Comparison of ENCODE assay signal across 9 cellular contexts in genomic region chr18:57915848-57916596, GRCh38.
DNase-seq lines count a peak whose midpoint lies in the region; ATAC-seq and TF ChIP-seq lines count a peak whose summit lies in the region.
"Had no signal": no experiment of that assay in that cellular context is flagged by ENCODE, and none has a peak within 500 bp of the region (broad histone marks: within the 10 kb centered on the region; RNA-seq: fewer than 3 reads in every experiment).

No MANE protein-coding gene starts in this region.

- peak overlapping the region; percentile 57 for H3K4me2 ChIP-seq in BLaER1
- no peak overlapping the region for H3K4me2 ChIP-seq in Karpas-422 (ENCODE audit: low read depth, low read length, poor library complexity, severe bottlenecking)

- no peaks in the 10 kb centered on the region for H3K9me2 ChIP-seq in Karpas-422 (replicated peaks; ENCODE audit: insufficient read depth, low read length)

- POLR2A ChIA-PET in activated CD8-positive, alpha-beta T cell treated with anti-CD3 and anti-CD28 coated beads for 36 hours (lab: Charles Lee), result no interaction called here
- POLR2A ChIA-PET in naive thymus-derived CD4-positive, alpha-beta T cell (lab: Charles Lee), result no interaction called here

- H3K36me3 ChIP-seq in BLaER1 (no peaks in the 10 kb centered on the region), Karpas-422 (ENCODE audit: insufficient read depth, low read length) (no peaks in the 10 kb centered on the region)
- no peaks in the 10 kb centered on the region for H3K36me3 ChIP-seq in naive thymus-derived CD4-positive, alpha-beta T cell (ENCODE audit: control insufficient read depth in 2 of 3, insufficient read depth in 3 of 3, low read length in 3 of 3)

- H3K27me3 Mint-ChIP-seq in activated CD8-positive, alpha-beta T cell treated with anti-CD3 and anti-CD28 coated beads for 36 hours, result peaks cover 5% of the 10 kb centered on the region
- H3K27me3 Mint-ChIP-seq in naive thymus-derived CD4-positive, alpha-beta T cell, result peaks cover 0 to 10% (median 0%) of the 10 kb centered on the region in 5 donors

- peaks cover 11% of the 10 kb centered on the region for H3K4me1 Mint-ChIP-seq in activated CD8-positive, alpha-beta T cell treated with anti-CD3 and anti-CD28 coated beads for 36 hours (ENCODE audit: low read depth)
- peaks cover 0 to 10% (median 7%) of the 10 kb centered on the region in 7 donors for H3K4me1 Mint-ChIP-seq in naive thymus-derived CD4-positive, alpha-beta T cell

- H4K20me1 ChIP-seq in BLaER1 (no peaks in the 10 kb centered on the region), Karpas-422 (ENCODE audit: insufficient read depth, low read depth, low read length) (no peaks in the 10 kb centered on the region)

- no peak for DNase-seq in Karpas-422
- DNase-seq in activated CD8-positive, alpha-beta T cell treated with anti-CD3 and anti-CD28 coated beads for 36 hours, result peak; percentile 54
- peak; percentile 93 for DNase-seq in medulla oblongata (ENCODE audit: extremely low spot score)
- DNase-seq in naive thymus-derived CD4-positive, alpha-beta T cell, result no peak
- DNase-seq: SHP77 treated with DMSO at 0.1 percent for 48 hours had no signal

- H3K4me3 ChIP-seq in BLaER1 (no peak overlapping the region), Karpas-422 (ENCODE audit: low read length) (no peak overlapping the region)
- H3K4me3 ChIP-seq in naive thymus-derived CD4-positive, alpha-beta T cell (ENCODE audit: low read length), result no peak overlapping the region

- peak overlapping the region; percentile 15; the same call in 1 of the 2 replicates for H3K27ac ChIP-seq in BLaER1
- no peak overlapping the region for H3K27ac ChIP-seq in Karpas-422 (ENCODE audit: low read length)
- H3K27ac ChIP-seq in naive thymus-derived CD4-positive, alpha-beta T cell (ENCODE audit: low read depth, low read length), result no peak overlapping the region

- H3K4me1 ChIP-seq in BLaER1, result peaks cover 9% of the 10 kb centered on the region
- peaks cover 7% of the 10 kb centered on the region for H3K4me1 ChIP-seq in Karpas-422 (ENCODE audit: low read length)
- peaks cover 0 to 3% of the 10 kb centered on the region in 2 donors for H3K4me1 ChIP-seq in naive thymus-derived CD4-positive, alpha-beta T cell (ENCODE audit: control insufficient read depth in 2 of 2, insufficient read depth in 2 of 2, low read length in 2 of 2)

- peak overlapping the region; percentile 77; the same call in 1 of the 2 replicates for H2AFZ ChIP-seq in Karpas-422 (ENCODE audit: low read length)

- no peaks in the 10 kb centered on the region for H3K9me3 Mint-ChIP-seq in activated CD8-positive, alpha-beta T cell treated with anti-CD3 and anti-CD28 coated beads for 36 hours
- peaks cover 0 to 5% (median 0%) of the 10 kb centered on the region in 11 donors for H3K9me3 Mint-ChIP-seq in naive thymus-derived CD4-positive, alpha-beta T cell

- no peaks in the 10 kb centered on the region for H3K79me2 ChIP-seq in Karpas-422 (ENCODE audit: low read length)

- H3K9ac ChIP-seq in BLaER1 (no peak overlapping the region), Karpas-422 (ENCODE audit: low read length) (no peak overlapping the region)

- no peak overlapping the region for H3K4me3 Mint-ChIP-seq in activated CD8-positive, alpha-beta T cell treated with anti-CD3 and anti-CD28 coated beads for 36 hours
- H3K4me3 Mint-ChIP-seq in naive thymus-derived CD4-positive, alpha-beta T cell, result no peak overlapping the region

- H3K27me3 ChIP-seq in BLaER1, result no peaks in the 10 kb centered on the region
- H3K27me3 ChIP-seq in Karpas-422 (ENCODE audit: low read length), result no peaks in the 10 kb centered on the region
- no peaks in the 10 kb centered on the region for H3K27me3 ChIP-seq in naive thymus-derived CD4-positive, alpha-beta T cell (ENCODE audit: control insufficient read depth in 2 of 2, insufficient read depth in 2 of 2, low read length in 2 of 2)

- H3K36me3 Mint-ChIP-seq in activated CD8-positive, alpha-beta T cell treated with anti-CD3 and anti-CD28 coated beads for 36 hours (ENCODE audit: low read depth), result no peaks in the 10 kb centered on the region
- H3K36me3 Mint-ChIP-seq in naive thymus-derived CD4-positive, alpha-beta T cell, result no peaks in the 10 kb centered on the region

- intact Hi-C loops in activated CD8-positive, alpha-beta T cell treated with anti-CD3 and anti-CD28 coated beads for 36 hours (cut with micrococcal nuclease), result no loop called here
- intact Hi-C loops in naive thymus-derived CD4-positive, alpha-beta T cell (cut with micrococcal nuclease), result no loop called here

- H3K9me3 ChIP-seq in BLaER1 (no peaks in the 10 kb centered on the region), Karpas-422 (ENCODE audit: low read length) (no peaks in the 10 kb centered on the region)
- H3K9me3 ChIP-seq in naive thymus-derived CD4-positive, alpha-beta T cell (ENCODE audit: control insufficient read depth in 2 of 3, low read length in 3 of 3), result no peaks in the 10 kb centered on the region

- CTCF ChIA-PET in activated CD8-positive, alpha-beta T cell treated with anti-CD3 and anti-CD28 coated beads for 36 hours (lab: Charles Lee), result no interaction called here
- CTCF ChIA-PET in naive thymus-derived CD4-positive, alpha-beta T cell (lab: Charles Lee), result no interaction called here

- peak; percentile 79 for ATAC-seq in activated CD8-positive, alpha-beta T cell treated with anti-CD3 and anti-CD28 coated beads for 36 hours
- no peak for ATAC-seq in naive thymus-derived CD4-positive, alpha-beta T cell
- ATAC-seq in GM21381 (IDR thresholded peaks at IDR 0.05; ENCODE audit: unreplicated experiment) (no peak), GM18909 (IDR thresholded peaks at IDR 0.05; ENCODE audit: poor library complexity, unreplicated experiment) (no peak), GM18867 (IDR thresholded peaks at IDR 0.05; ENCODE audit: unreplicated experiment) (no peak)

- no peak overlapping the region for H3K27ac Mint-ChIP-seq in activated CD8-positive, alpha-beta T cell treated with anti-CD3 and anti-CD28 coated beads for 36 hours
- no peak overlapping the region for H3K27ac Mint-ChIP-seq in naive thymus-derived CD4-positive, alpha-beta T cell

- TF ChIP-seq CTCF in activated CD8-positive, alpha-beta T cell treated with anti-CD3 and anti-CD28 coated beads for 36 hours (IDR thresholded peaks at IDR 0.05), result no peak

Comparison
In these comparisons a context has a peak if more than half of its experiments do, and no peak if none do; other contexts are left out.
1. DNase-seq: peak in activated CD8-positive, alpha-beta T cell treated with anti-CD3 and anti-CD28 coated beads for 36 hours (single experiment) and medulla oblongata (single experiment); none in Karpas-422 (single experiment) and naive thymus-derived CD4-positive, alpha-beta T cell (0 of 9).